In the genomic region with DNA sequence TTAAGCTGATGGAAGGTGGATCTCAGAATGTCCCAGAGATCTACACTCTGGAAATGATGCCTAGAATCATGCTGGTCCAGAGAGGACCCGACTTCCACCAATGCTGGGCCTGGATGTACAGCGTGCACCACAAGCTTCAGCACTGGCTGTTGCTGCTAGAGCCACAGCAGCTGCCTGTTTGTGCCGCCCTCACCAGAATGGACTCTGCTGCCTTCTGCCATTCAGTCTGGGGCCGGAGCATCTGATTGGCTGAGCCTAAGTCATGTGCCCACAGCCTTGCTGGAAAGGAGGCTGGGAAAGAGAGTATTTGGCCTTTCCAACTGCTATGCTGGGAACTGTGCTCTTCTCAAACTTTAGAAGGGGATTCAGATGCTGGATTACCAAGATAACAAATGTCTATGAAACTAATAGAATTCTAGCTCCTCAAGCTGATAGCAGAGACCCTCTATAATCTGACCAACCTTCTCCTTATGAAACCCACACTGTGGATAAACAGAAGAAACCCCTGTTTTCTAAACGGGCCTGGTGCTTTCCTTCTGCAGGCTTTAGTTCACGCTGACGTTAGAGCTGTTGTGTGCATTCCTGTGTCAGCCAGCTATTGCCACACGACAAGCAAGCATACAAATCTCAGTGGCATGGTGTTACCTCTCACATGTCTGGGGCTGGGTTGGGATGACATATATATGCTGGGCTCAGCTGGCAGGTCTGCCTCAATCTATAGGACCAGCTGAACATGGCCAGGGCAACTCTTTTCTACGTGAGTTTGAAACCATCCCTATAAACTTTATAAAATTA, we compare ENCODE assay signal across 9 cellular contexts. TPM values are rescaled to one million over a fixed set of nuclear protein-coding genes. Genes with fewer than 3 reads are reported as not detected.
DNase-seq lines count a peak whose midpoint lies in the region; ATAC-seq and TF ChIP-seq lines count a peak whose summit lies in the region.
"Had no signal": no experiment of that assay in that cellular context is flagged by ENCODE, and none has a peak within 500 bp of the region (broad histone marks: within the 10 kb centered on the region; RNA-seq: fewer than 3 reads in every experiment).

No MANE protein-coding gene starts in this region.

- peak; percentile 81 for DNase-seq in H9
- DNase-seq in hepatic stellate cell (ENCODE audit: low spot score), result peak; percentile 39
- peak; percentile 1 for DNase-seq in skeletal muscle cell (ENCODE audit: low read depth)
- DNase-seq in osteocyte (ENCODE audit: extremely low spot score, unreplicated experiment), result no peak
- no peak for DNase-seq in type B pancreatic cell (ENCODE audit: extremely low spot score, unreplicated experiment)
- no peak for DNase-seq in PC-3
- DNase-seq in DMS114 treated with DMSO at 0.1 percent for 48 hours (lab: John Stamatoyannopoulos, UW; ENCODE audit: unreplicated experiment), result no peak

- H3K9ac ChIP-seq in H9 (ENCODE audit: extremely low read depth, insufficient read length, low read length) (no peak overlapping the region), PC-3 (ENCODE audit: low read length) (no peak overlapping the region)

- H3K9me3 ChIP-seq in H9 (ENCODE audit: control insufficient read depth, low read depth, low read length) (no peaks in the 10 kb centered on the region), PC-3 (ENCODE audit: low read length) (no peaks in the 10 kb centered on the region)
- H3K9me3 ChIP-seq: HAP-1 had no signal

- no peak overlapping the region for H3K18ac ChIP-seq in H9 (ENCODE audit: insufficient read length, low read depth, low read length)

- H3K14ac ChIP-seq in H9 (ENCODE audit: insufficient read depth, low read length), result no peak overlapping the region

- H3K27ac ChIP-seq in H9 (ENCODE audit: insufficient read length, low read depth, low read length), result no peak overlapping the region
- no peak overlapping the region for H3K27ac ChIP-seq in PC-3 (ENCODE audit: low read length)

- H3K4me3 Mint-ChIP-seq in H9, result no peak overlapping the region
- H3K4me3 Mint-ChIP-seq in osteocyte (ENCODE audit: unreplicated experiment), result no peak overlapping the region
- no peak overlapping the region for H3K4me3 Mint-ChIP-seq in type B pancreatic cell

- H3K23ac ChIP-seq in H9 (ENCODE audit: insufficient read length, low read depth, low read length), result no peak overlapping the region

- no peaks in the 10 kb centered on the region for H3K4me1 ChIP-seq in H9 (ENCODE audit: insufficient read depth, low read length)
- no peaks in the 10 kb centered on the region for H3K4me1 ChIP-seq in PC-3 (ENCODE audit: insufficient read depth, low read length)
- H3K4me1 ChIP-seq: HAP-1 had no signal

- H2BK120ac ChIP-seq in H9 (ENCODE audit: low read depth, low read length, poor library complexity, severe bottlenecking), result no peak overlapping the region

- H4K20me1 ChIP-seq in H9 (ENCODE audit: control insufficient read depth, insufficient read depth, insufficient read length) (no peaks in the 10 kb centered on the region), PC-3 (ENCODE audit: low read length) (no peaks in the 10 kb centered on the region)

- no peak overlapping the region for H2BK20ac ChIP-seq in H9 (ENCODE audit: low read depth, low read length, poor library complexity, severe bottlenecking)

- H3K56ac ChIP-seq in H9 (ENCODE audit: insufficient read length, low read depth, low read length), result no peak overlapping the region

- no TSS peak for BruUV-seq in PC-3 (replicated peaks; lab: Mats Ljungman, UMichigan)

- no peak overlapping the region for H3K4ac ChIP-seq in H9 (ENCODE audit: low read depth, low read length)

- peaks cover 4% of the 10 kb centered on the region for H3K27me3 Mint-ChIP-seq in H9 (ENCODE audit: low read depth)
- peaks cover 20% of the 10 kb centered on the region for H3K27me3 Mint-ChIP-seq in osteocyte (ENCODE audit: unreplicated experiment)
- H3K27me3 Mint-ChIP-seq in type B pancreatic cell, result peaks cover 9% of the 10 kb centered on the region

- H2BK12ac ChIP-seq in H9 (ENCODE audit: insufficient read length, low read depth, low read length), result no peak overlapping the region

- peaks cover 12 to 13% of the 10 kb centered on the region in 2 experiments for H3K4me1 Mint-ChIP-seq in H9
- H3K4me1 Mint-ChIP-seq in osteocyte (ENCODE audit: unreplicated experiment), result no peaks in the 10 kb centered on the region
- peaks cover 5% of the 10 kb centered on the region for H3K4me1 Mint-ChIP-seq in type B pancreatic cell (ENCODE audit: unreplicated experiment)

- no peak overlapping the region for H3T11ph ChIP-seq in H9 (ENCODE audit: low read length)

- no peaks in the 10 kb centered on the region for H3K79me1 ChIP-seq in H9 (ENCODE audit: insufficient read depth, low read depth, low read length, poor library complexity, severe bottlenecking)

- H3K36me3 ChIP-seq in PC-3 (ENCODE audit: low read depth, low read length), result no peaks in the 10 kb centered on the region
- H3K36me3 ChIP-seq: HAP-1 had no signal

- peaks cover 6 to 10% (median 6%) of the 10 kb centered on the region in 3 experiments for H3K36me3 Mint-ChIP-seq in H9 (ENCODE audit: insufficient read depth in 1 of 3, low read depth in 3 of 3)
- H3K36me3 Mint-ChIP-seq in osteocyte (ENCODE audit: unreplicated experiment), result no peaks in the 10 kb centered on the region
- H3K36me3 Mint-ChIP-seq in type B pancreatic cell, result no peaks in the 10 kb centered on the region

- H3K23me2 ChIP-seq in H9 (ENCODE audit: insufficient read length, low read depth, low read length, poor library complexity, severe bottlenecking), result no peaks in the 10 kb centered on the region

- H2AFZ ChIP-seq in H9 (ENCODE audit: low read length), result no peak overlapping the region
- H2AFZ ChIP-seq in PC-3 (ENCODE audit: low read length), result no peak overlapping the region

- intact Hi-C loops in PC-3 (cut with micrococcal nuclease), result no loop called here

- H3K79me2 ChIP-seq in H9 (ENCODE audit: insufficient read depth, low read length) (no peaks in the 10 kb centered on the region), PC-3 (ENCODE audit: low read length) (no peaks in the 10 kb centered on the region)

- CTCF ChIA-PET in PC-3 (lab: Charles Lee), result no interaction called here

- H4K91ac ChIP-seq in H9 (ENCODE audit: insufficient read length, low read depth, low read length), result no peak overlapping the region

- H3K27ac Mint-ChIP-seq in H9 (no peak overlapping the region), osteocyte (ENCODE audit: unreplicated experiment) (no peak overlapping the region), type B pancreatic cell (no peak overlapping the region)

- H3K9me2 ChIP-seq in PC-3 (replicated peaks; ENCODE audit: low read length), result no peaks in the 10 kb centered on the region

- no peak overlapping the region for H2BK15ac ChIP-seq in H9 (ENCODE audit: low read depth, low read length)

- H2AK5ac ChIP-seq in H9 (ENCODE audit: insufficient read length, low read length), result no peak overlapping the region

- no peak overlapping the region for H4K8ac ChIP-seq in H9 (replicated peaks; ENCODE audit: insufficient read length, low read depth, low read length)

- POLR2A ChIA-PET in PC-3 (lab: Charles Lee; ENCODE audit: unreplicated experiment), result no interaction called here

- H3K4me2 ChIP-seq in H9 (ENCODE audit: insufficient read depth, insufficient read length, low read length) (no peak overlapping the region), PC-3 (ENCODE audit: low read length) (no peak overlapping the region)

- TF ChIP-seq CTCF in H9 (conservative IDR thresholded peaks at IDR 0.05), result no peak
- TF ChIP-seq CTCF in osteocyte (IDR thresholded peaks at IDR 0.05), result no peak
- TF ChIP-seq CTCF in type B pancreatic cell (conservative IDR thresholded peaks at IDR 0.05), result no peak
- no peak for TF ChIP-seq CTCF in PC-3 (conservative IDR thresholded peaks at IDR 0.05; ENCODE audit: low read depth, low read length)

- H3F3A ChIP-seq in PC-3 (ENCODE audit: low read length, unreplicated experiment), result no peaks in the 10 kb centered on the region

- H3K9me3 Mint-ChIP-seq in H9, result peaks cover 11% of the 10 kb centered on the region in 2 experiments
- H3K9me3 Mint-ChIP-seq in osteocyte (ENCODE audit: unreplicated experiment), result no peaks in the 10 kb centered on the region
- peaks cover 9% of the 10 kb centered on the region for H3K9me3 Mint-ChIP-seq in type B pancreatic cell

- no peak overlapping the region for H2BK5ac ChIP-seq in H9 (ENCODE audit: insufficient read length, low read length)

- no peaks in the 10 kb centered on the region for H3K27me3 ChIP-seq in H9 (ENCODE audit: insufficient read depth, low read length)
- no peaks in the 10 kb centered on the region for H3K27me3 ChIP-seq in PC-3 (ENCODE audit: low read length)

- no CpG with 5 or more reads among the region's 9 CpGs for WGBS in H9 (ENCODE audit: extremely low coverage, insufficient read length, low lambda C conversion rate)

- H3K4me3 ChIP-seq in skeletal muscle cell (ENCODE audit: low read depth, low read length), result no peak overlapping the region
- H3K4me3 ChIP-seq in PC-3 (ENCODE audit: low read length), result no peak overlapping the region
- H3K4me3 ChIP-seq: HAP-1 had no signal

- peak; percentile 67 for ATAC-seq in SK-N-SH treated with all-trans-retinoic acid at 6 μM for 48 hours
- ATAC-seq in PC-3, result no peak

- no peak overlapping the region for H4K5ac ChIP-seq in H9 (ENCODE audit: insufficient read length, low read depth, low read length)

TF ChIP-seq in SK-N-SH treated with all-trans-retinoic acid at 6 μM for 48 hours, 23 proteins besides CTCF, POLR2A, EP300 and RAD21 (continues in another document):
- TF ChIP-seq CSDC2 (CRISPR knock-in tag; IDR thresholded peaks at IDR 0.05) (no peak), ISL1 (CRISPR knock-in tag; IDR thresholded peaks at IDR 0.05) (no peak), ZFP3 (CRISPR knock-in tag; IDR thresholded peaks at IDR 0.05) (no peak), SNAI2 (CRISPR knock-in tag; IDR thresholded peaks at IDR 0.05) (no peak)

RNA-seq across cellular contexts. Expression of a gene that starts 4.1 kb away (rescaled TPM):
- total RNA-seq in H9 (2021), result 0.07 and 0.11 TPM in 2 replicates
- not detected in 2 replicates for total RNA-seq in osteocyte
- total RNA-seq in type B pancreatic cell (ENCODE audit: low replicate concordance), result not detected in 2 replicates
- not detected in 2 replicates for total RNA-seq in PC-3 (2014; rRNA removed)

Comparison
In these comparisons a context has a peak if more than half of its experiments do, and no peak if none do; other contexts are left out.
1. DNase-seq: peak in H9 (single experiment), hepatic stellate cell (single experiment) and skeletal muscle cell (single experiment); none in osteocyte (single experiment), type B pancreatic cell (single experiment), PC-3 (single experiment) and DMS114 treated with DMSO at 0.1 percent for 48 hours (single experiment).